Comparison of ENCODE assay signal across 25 cellular contexts in the genomic region with DNA sequence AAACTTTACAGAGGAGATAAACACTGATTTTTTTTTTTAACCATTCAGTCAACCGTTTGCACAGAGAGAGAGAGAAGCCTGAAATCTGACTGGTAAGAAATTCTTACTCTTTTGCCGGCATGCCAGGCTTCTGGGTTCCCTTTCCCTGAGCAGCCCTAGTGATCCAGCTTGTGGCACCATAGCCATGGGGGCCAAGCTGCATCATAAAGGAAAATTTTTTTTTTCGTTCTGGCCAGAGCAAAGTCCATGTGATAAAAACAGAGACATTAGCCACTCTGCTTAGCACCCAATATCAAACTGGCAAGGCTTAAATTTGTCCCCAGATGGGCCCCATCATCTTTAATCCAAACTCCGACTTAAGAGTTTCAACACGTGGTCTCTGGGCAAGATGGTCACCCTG. TPM values are rescaled to one million over a fixed set of nuclear protein-coding genes. Genes with fewer than 3 reads are reported as not detected.
"Had no signal": no experiment of that assay in that cellular context is flagged by ENCODE, and none has a peak within 500 bp of the region (broad histone marks: within the 10 kb centered on the region; RNA-seq: fewer than 3 reads in every experiment).

No MANE protein-coding gene starts in this region.

- H3K4me3 Mint-ChIP-seq: activated CD4-positive, alpha-beta memory T cell treated with anti-CD3 and anti-CD28 coated beads, Interleukin-2, amount 10 ng/mL, durations not matched to agents 7 days and 5 days; activated naive CD4-positive, alpha-beta T cell treated with anti-CD3 and anti-CD28 coated beads, Interleukin-2, amount 10 ng/mL, durations not matched to agents 7 days and 5 days; central memory CD8-positive, alpha-beta T cell; natural killer cell had no signal

- H3K9me3 Mint-ChIP-seq: central memory CD8-positive, alpha-beta T cell had no signal

- H3K27me3 ChIP-seq: adrenal gland, thyroid gland, upper lobe of right lung had no signal

- H3K4me1 ChIP-seq: lower lobe of right lung, thyroid gland, upper lobe of right lung had no signal

- H3K27ac Mint-ChIP-seq: activated CD4-positive, alpha-beta memory T cell treated with anti-CD3 and anti-CD28 coated beads, Interleukin-2, amount 10 ng/mL, durations not matched to agents 7 days and 5 days; activated naive CD4-positive, alpha-beta T cell treated with anti-CD3 and anti-CD28 coated beads, Interleukin-2, amount 10 ng/mL, durations not matched to agents 7 days and 5 days; progenitor cell of endocrine pancreas had no signal

- H3K27ac ChIP-seq: adrenal gland, lower lobe of right lung, thyroid gland, upper lobe of right lung had no signal

- H3K9me3 ChIP-seq: lower lobe of right lung, thyroid gland, upper lobe of right lung had no signal

- H3K36me3 ChIP-seq: adrenal gland, lower lobe of right lung, thyroid gland, upper lobe of right lung had no signal

- H3K27me3 Mint-ChIP-seq: activated CD4-positive, alpha-beta memory T cell treated with anti-CD3 and anti-CD28 coated beads, Interleukin-2, amount 10 ng/mL, durations not matched to agents 7 days and 5 days; activated naive CD4-positive, alpha-beta T cell treated with anti-CD3 and anti-CD28 coated beads, Interleukin-2, amount 10 ng/mL, durations not matched to agents 7 days and 5 days; central memory CD8-positive, alpha-beta T cell; progenitor cell of endocrine pancreas; stimulated activated naive B cell treated with anti-CD40 and anti-IgM and Interleukin-4, amounts not matched to agents 10 μg/mL and 1 μg/mL and 100 μg/mL, for 72 hours had no signal

- H3K4me3 ChIP-seq: adrenal gland, lower lobe of right lung, thyroid gland, upper lobe of right lung had no signal

- DNase-seq: activated CD4-positive, alpha-beta memory T cell treated with anti-CD3 and anti-CD28 coated beads, Interleukin-2, amount 10 ng/mL, durations not matched to agents 7 days and 5 days; activated effector memory CD4-positive, alpha-beta T cell treated with anti-CD3 and anti-CD28 coated beads, Interleukin-2, amount 50 U/mL, for 16 hours; activated naive CD4-positive, alpha-beta T cell treated with anti-CD3 and anti-CD28 coated beads, Interleukin-2, amount 10 ng/mL, durations not matched to agents 7 days and 5 days; activated T-cell treated with anti-CD3 and anti-CD28 coated beads, Interleukin-2, amount 50 U/mL, for 1 hour; adrenal gland; effector memory CD4-positive, alpha-beta T cell; foreskin melanocyte; kidney; lower lobe of right lung; natural killer cell; retina; SK-N-SH; stimulated activated CD4-positive, alpha-beta T cell treated with anti-CD3 and anti-CD28 coated beads, Interleukin-2, amount 100 ng/mL, for 48 hours; stimulated activated CD8-positive, alpha-beta memory T cell treated with anti-CD3 and anti-CD28 coated beads, Interleukin-4, amount 100 ng/mL, for 48 hours; stimulated activated naive B cell treated with anti-CD40 and anti-IgM and Interleukin-4, amounts not matched to agents 10 μg/mL and 1 μg/mL and 100 μg/mL, for 72 hours; substantia nigra; thyroid gland; upper lobe of right lung had no signal

- ATAC-seq: esophagus mucosa, left lobe of liver, lower lobe of right lung, natural killer cell, upper lobe of right lung had no signal

RNA-seq across cellular contexts. Expression of gene PLN, which starts 58.8 kb away (rescaled TPM):
- total RNA-seq: activated CD4-positive, alpha-beta memory T cell treated with anti-CD3 and anti-CD28 coated beads, Interleukin-2, amount 10 ng/mL, durations not matched to agents 7 days and 5 days; astrocyte; dermis microvascular lymphatic vessel endothelial cell; endothelial cell of umbilical vein; natural killer cell had no signal
- polyA plus RNA-seq: endothelial cell of umbilical vein, SK-N-SH had no signal
